In the genomic region with DNA sequence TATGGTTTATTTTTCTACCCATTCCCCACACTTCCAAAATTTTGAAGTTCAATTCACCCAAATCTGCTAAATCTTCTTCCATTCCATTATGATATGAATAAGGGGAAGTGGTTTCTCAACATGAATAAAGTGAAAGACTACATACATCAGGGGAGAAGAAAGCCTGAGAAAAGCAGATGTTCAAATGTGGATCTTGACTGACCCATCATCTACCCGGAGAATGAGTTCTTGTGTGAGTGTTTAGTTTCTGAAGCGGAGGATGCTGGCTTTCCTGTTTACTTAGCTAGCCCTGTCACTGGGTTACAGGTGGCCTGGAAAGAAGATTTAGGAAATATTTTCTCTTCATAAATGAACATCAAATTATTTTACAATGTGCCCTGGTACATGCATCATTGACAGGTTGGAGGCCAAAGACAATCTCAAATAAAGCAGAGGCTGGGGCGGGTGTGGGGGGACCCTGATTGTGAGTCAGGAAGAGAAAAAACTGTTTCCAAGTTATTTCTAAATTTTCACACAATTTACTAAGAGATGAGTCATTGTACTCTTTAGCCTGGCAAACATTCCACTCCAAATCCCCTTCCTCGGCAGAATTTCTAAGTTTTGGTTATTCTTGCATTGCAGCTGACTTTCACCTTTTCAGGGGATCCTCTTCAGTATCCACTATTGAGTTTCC, we compare ENCODE assay signal across 18 cellular contexts.
DNase-seq lines count a peak whose midpoint lies in the region; ATAC-seq and TF ChIP-seq lines count a peak whose summit lies in the region.
"Had no signal": no experiment of that assay in that cellular context is flagged by ENCODE, and none has a peak within 500 bp of the region (broad histone marks: within the 10 kb centered on the region; RNA-seq: fewer than 3 reads in every experiment).

No MANE protein-coding gene starts in this region.

- in situ Hi-C loops in astrocyte of the spinal cord (cut with HindIII; ENCODE audit: low sequenced_read_pairs), result no loop called here

- no peaks in the 10 kb centered on the region for H3K27me3 Mint-ChIP-seq in activated T-helper 1 cell treated with anti-CD3 and anti-CD28 coated beads, Interleukin-12 subunit alpha, Interleukin-12 subunit beta, Interleukin-2, Interleukin-4 antibody, amounts not matched to agents 30 ng/mL and 10 ng/mL and 1 ng/mL, durations not matched to agents 14 hours and 24 hours and 36 hours (ENCODE audit: insufficient read depth)
- H3K27me3 Mint-ChIP-seq: activated CD4-positive, alpha-beta T cell treated with anti-CD3 and anti-CD28 coated beads, Interleukin-2, amount 10 ng/mL, durations not matched to agents 24 days and 14 days; stimulated activated naive CD8-positive, alpha-beta T cell treated with anti-CD3 and anti-CD28 coated beads, Interleukin-15, Interleukin-2, amounts not matched to agents 100 ng/mL and 50 ng/mL, for 24 hours; T-helper 17 cell had no signal

- no peaks in the 10 kb centered on the region for H3K4me1 Mint-ChIP-seq in activated T-helper 1 cell treated with anti-CD3 and anti-CD28 coated beads, Interleukin-12 subunit alpha, Interleukin-12 subunit beta, Interleukin-2, Interleukin-4 antibody, amounts not matched to agents 30 ng/mL and 10 ng/mL and 1 ng/mL, durations not matched to agents 14 hours and 24 hours and 36 hours (ENCODE audit: low read depth)
- H3K4me1 Mint-ChIP-seq: activated CD4-positive, alpha-beta T cell treated with anti-CD3 and anti-CD28 coated beads, Interleukin-2, amount 10 ng/mL, durations not matched to agents 24 days and 14 days; CD8-positive, alpha-beta memory T cell; naive thymus-derived CD8-positive, alpha-beta T cell; T-helper 17 cell had no signal

- no peak overlapping the region for H3K27ac ChIP-seq in upper lobe of right lung
- H3K27ac ChIP-seq: Peyer's patch, sigmoid colon had no signal

- peak; percentile 55 for ATAC-seq in GM18502 (IDR thresholded peaks at IDR 0.05; ENCODE audit: poor library complexity, unreplicated experiment)
- ATAC-seq in sciatic nerve, result peak; percentile 26
- ATAC-seq in GM21367 (IDR thresholded peaks at IDR 0.05; ENCODE audit: unreplicated experiment), result no peak
- ATAC-seq in upper lobe of right lung, result no peak
- ATAC-seq: naive thymus-derived CD8-positive, alpha-beta T cell; T-helper 17 cell had no signal

- DNase-seq in LHCN-M2 (ENCODE audit: low read depth) (peak; percentile 72), astrocyte of the spinal cord (ENCODE audit: low read depth, low spot score) (peak; percentile 55), sciatic nerve (ENCODE audit: low spot score) (no peak), putamen (ENCODE audit: low spot score) (no peak), upper lobe of right lung (no peak)
- DNase-seq in activated T-helper 1 cell treated with anti-CD3 and anti-CD28 coated beads, Interleukin-12 subunit alpha, Interleukin-12 subunit beta, Interleukin-2, Interleukin-4 antibody, amounts not matched to agents 30 ng/mL and 10 ng/mL and 1 ng/mL, durations not matched to agents 14 hours and 24 hours and 36 hours (ENCODE audit: low spot score), result no peak
- DNase-seq: activated CD4-positive, alpha-beta T cell treated with anti-CD3 and anti-CD28 coated beads, Interleukin-2, amount 10 ng/mL, durations not matched to agents 24 days and 14 days; activated T-cell treated with anti-CD3 and anti-CD28 coated beads, Interleukin-2, amount 50 U/mL, for 48 hours; CD8-positive, alpha-beta memory T cell; GF-D8; naive thymus-derived CD8-positive, alpha-beta T cell; Peyer's patch; sigmoid colon; T-helper 17 cell had no signal

- intact Hi-C loops in sciatic nerve (cut with DNase I), result no loop called here
- intact Hi-C loops in activated T-helper 1 cell treated with anti-CD3 and anti-CD28 coated beads, Interleukin-12 subunit alpha, Interleukin-12 subunit beta, Interleukin-2, Interleukin-4 antibody, amounts not matched to agents 30 ng/mL and 10 ng/mL and 1 ng/mL, durations not matched to agents 14 hours and 24 hours and 36 hours (cut with micrococcal nuclease), result no loop called here
- intact Hi-C loops in upper lobe of right lung (cut with DNase I), result no loop called here

- TF ChIP-seq CTCF in astrocyte of the spinal cord (IDR thresholded peaks at IDR 0.05; ENCODE audit: low read depth, low read length) (no peak), upper lobe of right lung (IDR thresholded peaks at IDR 0.05) (no peak)

- H3K4me3 Mint-ChIP-seq in activated T-helper 1 cell treated with anti-CD3 and anti-CD28 coated beads, Interleukin-12 subunit alpha, Interleukin-12 subunit beta, Interleukin-2, Interleukin-4 antibody, amounts not matched to agents 30 ng/mL and 10 ng/mL and 1 ng/mL, durations not matched to agents 14 hours and 24 hours and 36 hours, result no peak overlapping the region
- H3K4me3 Mint-ChIP-seq: activated CD4-positive, alpha-beta T cell treated with anti-CD3 and anti-CD28 coated beads, Interleukin-2, amount 10 ng/mL, durations not matched to agents 24 days and 14 days; brain; CD8-positive, alpha-beta memory T cell; naive thymus-derived CD8-positive, alpha-beta T cell; stimulated activated naive CD8-positive, alpha-beta T cell treated with anti-CD3 and anti-CD28 coated beads, Interleukin-15, Interleukin-2, amounts not matched to agents 100 ng/mL and 50 ng/mL, for 24 hours; T-helper 17 cell had no signal

- no peaks in the 10 kb centered on the region for H3K27me3 ChIP-seq in upper lobe of right lung
- H3K27me3 ChIP-seq: Peyer's patch, sigmoid colon had no signal

- no peaks in the 10 kb centered on the region for H3K9me3 Mint-ChIP-seq in activated T-helper 1 cell treated with anti-CD3 and anti-CD28 coated beads, Interleukin-12 subunit alpha, Interleukin-12 subunit beta, Interleukin-2, Interleukin-4 antibody, amounts not matched to agents 30 ng/mL and 10 ng/mL and 1 ng/mL, durations not matched to agents 14 hours and 24 hours and 36 hours
- H3K9me3 Mint-ChIP-seq: activated CD4-positive, alpha-beta T cell treated with anti-CD3 and anti-CD28 coated beads, Interleukin-2, amount 10 ng/mL, durations not matched to agents 24 days and 14 days; brain; stimulated activated naive CD8-positive, alpha-beta T cell treated with anti-CD3 and anti-CD28 coated beads, Interleukin-15, Interleukin-2, amounts not matched to agents 100 ng/mL and 50 ng/mL, for 24 hours had no signal

- no peaks in the 10 kb centered on the region for H3K9me3 ChIP-seq in upper lobe of right lung
- H3K9me3 ChIP-seq: Peyer's patch, sigmoid colon had no signal

- no peak overlapping the region for H3K27ac Mint-ChIP-seq in activated T-helper 1 cell treated with anti-CD3 and anti-CD28 coated beads, Interleukin-12 subunit alpha, Interleukin-12 subunit beta, Interleukin-2, Interleukin-4 antibody, amounts not matched to agents 30 ng/mL and 10 ng/mL and 1 ng/mL, durations not matched to agents 14 hours and 24 hours and 36 hours
- H3K27ac Mint-ChIP-seq: activated CD4-positive, alpha-beta T cell treated with anti-CD3 and anti-CD28 coated beads, Interleukin-2, amount 10 ng/mL, durations not matched to agents 24 days and 14 days; brain; CD8-positive, alpha-beta memory T cell; naive thymus-derived CD8-positive, alpha-beta T cell; stimulated activated naive CD8-positive, alpha-beta T cell treated with anti-CD3 and anti-CD28 coated beads, Interleukin-15, Interleukin-2, amounts not matched to agents 100 ng/mL and 50 ng/mL, for 24 hours; T-helper 17 cell had no signal

- H3K4me3 ChIP-seq in astrocyte of the spinal cord (ENCODE audit: low read depth, low read length) (no peak overlapping the region), upper lobe of right lung (no peak overlapping the region)
- H3K4me3 ChIP-seq: Peyer's patch, sigmoid colon had no signal

- no peaks in the 10 kb centered on the region for H3K36me3 ChIP-seq in upper lobe of right lung
- H3K36me3 ChIP-seq: Peyer's patch, sigmoid colon had no signal

- no peaks in the 10 kb centered on the region for H3K4me1 ChIP-seq in upper lobe of right lung
- H3K4me1 ChIP-seq: Peyer's patch had no signal

- no peaks in the 10 kb centered on the region for H3K36me3 Mint-ChIP-seq in activated T-helper 1 cell treated with anti-CD3 and anti-CD28 coated beads, Interleukin-12 subunit alpha, Interleukin-12 subunit beta, Interleukin-2, Interleukin-4 antibody, amounts not matched to agents 30 ng/mL and 10 ng/mL and 1 ng/mL, durations not matched to agents 14 hours and 24 hours and 36 hours (ENCODE audit: low read depth)
- H3K36me3 Mint-ChIP-seq: brain; CD8-positive, alpha-beta memory T cell; naive thymus-derived CD8-positive, alpha-beta T cell had no signal

Comparison
In these comparisons a context has a peak if more than half of its experiments do, and no peak if none do; other contexts are left out.
1. ATAC-seq: peak in GM18502 (single experiment) and sciatic nerve (single experiment); none in GM21367 (single experiment) and upper lobe of right lung (single experiment).
2. DNase-seq: peak in LHCN-M2 (single experiment) and astrocyte of the spinal cord (single experiment); none in sciatic nerve (single experiment), putamen (single experiment), activated T-helper 1 cell treated with anti-CD3 and anti-CD28 coated beads, Interleukin-12 subunit alpha, Interleukin-12 subunit beta, Interleukin-2, Interleukin-4 antibody, amounts not matched to agents 30 ng/mL and 10 ng/mL and 1 ng/mL, durations not matched to agents 14 hours and 24 hours and 36 hours (single experiment) and upper lobe of right lung (single experiment).